ENCODE assay signal across 24 cellular contexts in the genomic region with DNA sequence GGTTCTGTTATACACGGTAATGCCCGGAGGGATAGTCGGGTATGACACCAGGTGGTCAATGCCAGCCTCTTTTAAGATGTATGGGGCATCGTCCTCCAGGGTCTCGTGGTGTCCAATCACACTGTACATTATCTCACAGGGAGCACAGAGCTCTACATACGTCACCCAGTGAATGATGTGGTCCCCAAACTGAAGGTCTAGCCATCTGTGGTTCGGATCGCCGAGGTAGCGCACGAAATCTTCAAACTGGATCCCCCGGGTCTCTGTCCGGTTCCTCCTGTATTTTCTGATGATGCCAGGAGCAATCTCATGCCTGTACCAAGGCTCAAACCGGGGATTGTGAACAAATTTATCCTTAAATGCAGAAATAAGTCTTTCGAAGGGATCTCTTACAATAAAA. TPM values are rescaled to one million over a fixed set of nuclear protein-coding genes. Genes with fewer than 3 reads are reported as not detected.
DNase-seq lines count a peak whose midpoint lies in the region; ATAC-seq and TF ChIP-seq lines count a peak whose summit lies in the region.
"Had no signal": no experiment of that assay in that cellular context is flagged by ENCODE, and none has a peak within 500 bp of the region (broad histone marks: within the 10 kb centered on the region; RNA-seq: fewer than 3 reads in every experiment).

No MANE protein-coding gene starts in this region.

- no peaks in the 10 kb centered on the region for H3K9me3 ChIP-seq in SU-DHL-6 (ENCODE audit: insufficient read depth, low read length)
- H3K9me3 ChIP-seq: BLaER1 treated with 17β-estradiol and CSF1 and Interleukin-3, amounts not matched to agents 10 nM and 100 nM; Caco-2 had no signal

- no peak for ATAC-seq in activated CD8-positive, alpha-beta memory T cell treated with anti-CD3 and anti-CD28 coated beads, Interleukin-2, amount 10 ng/mL, durations not matched to agents 7 days and 5 days
- no peak for ATAC-seq in naive B cell (ENCODE audit: low read depth in 2 of 2)
- ATAC-seq in HG03139 (IDR thresholded peaks at IDR 0.05; ENCODE audit: unreplicated experiment): no peak
- ATAC-seq: PC-3 had no signal

- H3K36me3 Mint-ChIP-seq in activated CD8-positive, alpha-beta memory T cell treated with anti-CD3 and anti-CD28 coated beads, Interleukin-2, amount 10 ng/mL, durations not matched to agents 7 days and 5 days: no peaks in the 10 kb centered on the region
- no peaks in the 10 kb centered on the region for H3K36me3 Mint-ChIP-seq in naive B cell
- H3K36me3 Mint-ChIP-seq: CD4-positive, alpha-beta memory T cell had no signal

- no peak overlapping the region for H2AFZ ChIP-seq in SU-DHL-6 (ENCODE audit: low read depth, low read length, severe bottlenecking)

- H3K4me3 Mint-ChIP-seq in activated CD8-positive, alpha-beta memory T cell treated with anti-CD3 and anti-CD28 coated beads, Interleukin-2, amount 10 ng/mL, durations not matched to agents 7 days and 5 days: no peak overlapping the region
- H3K4me3 Mint-ChIP-seq in naive B cell: peak overlapping the region in 2 of 8 donors; percentile 70 to 85
- H3K4me3 Mint-ChIP-seq: CD4-positive, alpha-beta memory T cell had no signal

- H3K4me2 ChIP-seq in SU-DHL-6 (ENCODE audit: low read depth, low read length, poor library complexity, severe bottlenecking): no peak overlapping the region

- H3K27me3 ChIP-seq in SU-DHL-6 (ENCODE audit: low read length): no peaks in the 10 kb centered on the region
- H3K27me3 ChIP-seq: BLaER1 treated with 17β-estradiol and CSF1 and Interleukin-3, amounts not matched to agents 10 nM and 100 nM had no signal

- no peaks in the 10 kb centered on the region for H3K4me1 Mint-ChIP-seq in activated CD8-positive, alpha-beta memory T cell treated with anti-CD3 and anti-CD28 coated beads, Interleukin-2, amount 10 ng/mL, durations not matched to agents 7 days and 5 days
- peaks cover 14 to 37% (median 29%) of the 10 kb centered on the region in 3 donors for H3K4me1 Mint-ChIP-seq in naive B cell
- H3K4me1 Mint-ChIP-seq: CD4-positive, alpha-beta memory T cell had no signal

- no peak overlapping the region for H3K27ac Mint-ChIP-seq in activated CD8-positive, alpha-beta memory T cell treated with anti-CD3 and anti-CD28 coated beads, Interleukin-2, amount 10 ng/mL, durations not matched to agents 7 days and 5 days
- H3K27ac Mint-ChIP-seq in naive B cell: peak overlapping the region in 5 of 6 donors; percentile 92 to 100 (median 99)
- H3K27ac Mint-ChIP-seq: CD4-positive, alpha-beta memory T cell had no signal

- no peaks in the 10 kb centered on the region for H3K27me3 Mint-ChIP-seq in activated CD8-positive, alpha-beta memory T cell treated with anti-CD3 and anti-CD28 coated beads, Interleukin-2, amount 10 ng/mL, durations not matched to agents 7 days and 5 days
- H3K27me3 Mint-ChIP-seq in naive B cell: no peaks in the 10 kb centered on the region
- H3K27me3 Mint-ChIP-seq: CD4-positive, alpha-beta memory T cell had no signal

- peak overlapping the region; percentile 71; the same call in 1 of the 2 replicates for H3K27ac ChIP-seq in SU-DHL-6 (ENCODE audit: low read depth, low read length)
- H3K27ac ChIP-seq: 22Rv1; BLaER1 treated with 17β-estradiol and CSF1 and Interleukin-3, amounts not matched to agents 10 nM and 100 nM had no signal

- H3K79me2 ChIP-seq in SU-DHL-6 (ENCODE audit: insufficient read depth, low read length): no peaks in the 10 kb centered on the region

- H3F3A ChIP-seq in SU-DHL-6 (ENCODE audit: insufficient read depth): 0 out of 2 replicates have a peak, but pooled peaks cover 6% of the 10 kb centered on the region

- no peaks in the 10 kb centered on the region for H4K20me1 ChIP-seq in SU-DHL-6 (ENCODE audit: low read depth, low read length)

- no peaks in the 10 kb centered on the region for H3K9me3 Mint-ChIP-seq in activated CD8-positive, alpha-beta memory T cell treated with anti-CD3 and anti-CD28 coated beads, Interleukin-2, amount 10 ng/mL, durations not matched to agents 7 days and 5 days (ENCODE audit: low read depth)
- H3K9me3 Mint-ChIP-seq in naive B cell: no peaks in the 10 kb centered on the region
- H3K9me3 Mint-ChIP-seq: CD4-positive, alpha-beta memory T cell had no signal

- TF ChIP-seq CTCF in SU-DHL-6 (IDR thresholded peaks at IDR 0.05; ENCODE audit: insufficient read depth, low read length, poor library complexity, severe bottlenecking): no peak

- no peaks in the 10 kb centered on the region for H3K36me3 ChIP-seq in SU-DHL-6 (ENCODE audit: low read length)

- no peak overlapping the region for H3K9ac ChIP-seq in SU-DHL-6 (ENCODE audit: low read length)

- no peaks in the 10 kb centered on the region for H3K9me2 ChIP-seq in SU-DHL-6 (replicated peaks; ENCODE audit: insufficient read depth, low read length)

- CTCF ChIA-PET in activated CD8-positive, alpha-beta memory T cell treated with anti-CD3 and anti-CD28 coated beads, Interleukin-2, amount 10 ng/mL, durations not matched to agents 7 days and 5 days (lab: Charles Lee): no interaction called here

- peak; percentile 23 for DNase-seq in activated CD8-positive, alpha-beta memory T cell treated with anti-CD3 and anti-CD28 coated beads, Interleukin-2, amount 10 ng/mL, durations not matched to agents 7 days and 5 days
- no peak for DNase-seq in activated CD8-positive, alpha-beta memory T cell treated with anti-CD3 and anti-CD28 coated beads, Interleukin-2, amount 50 U/mL, for 4 hours
- no peak for DNase-seq in naive B cell
- DNase-seq in hypothalamus (lab: John Stamatoyannopoulos, UW): no peak
- DNase-seq in middle frontal gyrus (ENCODE audit: extremely low spot score, low spot score): no peak
- DNase-seq in T1000 (lab: John Stamatoyannopoulos, UW): no peak
- DNase-seq: ACHN; Caco-2; CD4-positive, alpha-beta memory T cell; DMS 273 treated with DMSO at 0.1 percent for 48 hours; DMS79 treated with DMSO at 0.1 percent for 48 hours; Kasumi-1; NCI-H1694 treated with DMSO at 0.1 percent for 48 hours; NCI-H2081 treated with DMSO at 0.1 percent for 48 hours; NCI-H2171 treated with DMSO at 0.1 percent for 48 hours; NCI-H446; NCI-H526; PC-3; RPMI8226; SHP77 had no signal

- no peak overlapping the region for H3K4me3 ChIP-seq in SU-DHL-6 (ENCODE audit: insufficient read depth, low read length, poor library complexity, severe bottlenecking)
- H3K4me3 ChIP-seq: BLaER1 treated with 17β-estradiol and CSF1 and Interleukin-3, amounts not matched to agents 10 nM and 100 nM had no signal

RNA-seq across cellular contexts. Expression of a gene that starts 24.1 kb away (rescaled TPM):
- 10 to 100 TPM in 1 of 2 experiments, 1 to 10 TPM in 1; 8.5 to 14.8 TPM for total RNA-seq in activated CD8-positive, alpha-beta memory T cell treated with anti-CD3 and anti-CD28 coated beads, Interleukin-2, amount 10 ng/mL, durations not matched to agents 7 days and 5 days
- 1 to 10 TPM; 3.9 to 9.5 (median 5.8) TPM for polyA plus RNA-seq in naive B cell (ENCODE audit: low read depth in 6 of 6)
- total RNA-seq: Caco-2 had no signal
